9 cellular contexts compared by ENCODE assay signal in genomic region chr11:2399488-2400068, GRCh38. TPM values are rescaled to one million over a fixed set of nuclear protein-coding genes. Genes with fewer than 3 reads are reported as not detected.
DNase-seq lines count a peak whose midpoint lies in the region; ATAC-seq lines count a peak whose summit lies in the region.
"Had no signal": no experiment of that assay in that cellular context is flagged by ENCODE, and none has a peak within 500 bp of the region (broad histone marks: within the 10 kb centered on the region; RNA-seq: fewer than 3 reads in every experiment).

No MANE protein-coding gene starts in this region.

- H3K4me3 ChIP-seq in iPS-18c (ENCODE audit: insufficient read depth, low read depth, low read length) = peak overlapping the region; percentile 83

- POLR2A ChIA-PET in activated naive CD8-positive, alpha-beta T cell treated with anti-CD3 and anti-CD28 coated beads, Interleukin-2, amount 10 ng/mL, durations not matched to agents 7 days and 5 days (lab: Charles Lee) = interaction anchor here (1.0 to 3.3 kb wide), 7 partner anchors 12 to 492 kb away, joined by 3 to 32 read pairs (median 9); partner anchors contain the start of genes C11orf21, CD81 and TSPAN32

- peak overlapping the region; percentile 90 for H3K4me3 Mint-ChIP-seq in activated naive CD8-positive, alpha-beta T cell treated with anti-CD3 and anti-CD28 coated beads, Interleukin-2, amount 10 ng/mL, durations not matched to agents 7 days and 5 days

- H3K4me1 Mint-ChIP-seq in activated naive CD8-positive, alpha-beta T cell treated with anti-CD3 and anti-CD28 coated beads, Interleukin-2, amount 10 ng/mL, durations not matched to agents 7 days and 5 days = peaks cover 3% of the 10 kb centered on the region

- ATAC-seq in HG03520 (IDR thresholded peaks at IDR 0.05; ENCODE audit: unreplicated experiment) = peak; percentile 1
- no peak for ATAC-seq in activated naive CD8-positive, alpha-beta T cell treated with anti-CD3 and anti-CD28 coated beads, Interleukin-2, amount 10 ng/mL, durations not matched to agents 7 days and 5 days (ENCODE audit: low read depth)
- no peak for ATAC-seq in HG02884 (IDR thresholded peaks at IDR 0.05; ENCODE audit: unreplicated experiment)

- no peaks in the 10 kb centered on the region for H3K9me3 Mint-ChIP-seq in activated naive CD8-positive, alpha-beta T cell treated with anti-CD3 and anti-CD28 coated beads, Interleukin-2, amount 10 ng/mL, durations not matched to agents 7 days and 5 days

- peak; percentile 72 for DNase-seq in NCI-H2227 (lab: John Stamatoyannopoulos, UW; ENCODE audit: unreplicated experiment)
- no peak for DNase-seq in NCI-H2227 treated with DMSO at 0.1 percent for 48 hours (lab: John Stamatoyannopoulos, UW)
- no peak for DNase-seq in activated naive CD8-positive, alpha-beta T cell treated with anti-CD3 and anti-CD28 coated beads, Interleukin-2, amount 10 ng/mL, durations not matched to agents 7 days and 5 days
- DNase-seq in stimulated activated CD4-positive, alpha-beta T cell treated with anti-CD3 and anti-CD28 coated beads, Interleukin-4, amount 100 ng/mL, for 1 hour = peak; percentile 34
- DNase-seq in NCI-H2196 (lab: John Stamatoyannopoulos, UW; ENCODE audit: unreplicated experiment) = no peak

- no peaks in the 10 kb centered on the region for H3K9me3 ChIP-seq in iPS-18c (ENCODE audit: control insufficient read depth, insufficient read depth, low read length)

- peaks cover 1% of the 10 kb centered on the region for H3K36me3 Mint-ChIP-seq in activated naive CD8-positive, alpha-beta T cell treated with anti-CD3 and anti-CD28 coated beads, Interleukin-2, amount 10 ng/mL, durations not matched to agents 7 days and 5 days

- H3K27me3 Mint-ChIP-seq in activated naive CD8-positive, alpha-beta T cell treated with anti-CD3 and anti-CD28 coated beads, Interleukin-2, amount 10 ng/mL, durations not matched to agents 7 days and 5 days = no peaks in the 10 kb centered on the region

- peak overlapping the region; percentile 90 for H3K27ac Mint-ChIP-seq in activated naive CD8-positive, alpha-beta T cell treated with anti-CD3 and anti-CD28 coated beads, Interleukin-2, amount 10 ng/mL, durations not matched to agents 7 days and 5 days

RNA-seq across cellular contexts. Expression of gene TSSC4, which starts 1.0 kb away (rescaled TPM):
- 10 to 100 TPM; 46.8 to 48.2 TPM for total RNA-seq in activated naive CD8-positive, alpha-beta T cell treated with anti-CD3 and anti-CD28 coated beads, Interleukin-2, amount 10 ng/mL, durations not matched to agents 7 days and 5 days

RNA-seq across cellular contexts. Expression of gene CD81, which starts 22.5 kb away (rescaled TPM):
- 100 to 1,000 TPM; 149 to 154 TPM for total RNA-seq in activated naive CD8-positive, alpha-beta T cell treated with anti-CD3 and anti-CD28 coated beads, Interleukin-2, amount 10 ng/mL, durations not matched to agents 7 days and 5 days

RNA-seq across cellular contexts. Expression of gene TRPM5, which starts 44.7 kb away (rescaled TPM):
- not detected for total RNA-seq in activated naive CD8-positive, alpha-beta T cell treated with anti-CD3 and anti-CD28 coated beads, Interleukin-2, amount 10 ng/mL, durations not matched to agents 7 days and 5 days
- total RNA-seq: dermis microvascular lymphatic vessel endothelial cell had no signal

RNA-seq across cellular contexts. Expression of gene KCNQ1, which starts 45.2 kb away (rescaled TPM):
- total RNA-seq in activated naive CD8-positive, alpha-beta T cell treated with anti-CD3 and anti-CD28 coated beads, Interleukin-2, amount 10 ng/mL, durations not matched to agents 7 days and 5 days = 10 to 100 TPM; 24.2 to 26.6 TPM

Comparison
In these comparisons a context has a peak if more than half of its experiments do, and no peak if none do; other contexts are left out.
1. DNase-seq: peak in NCI-H2227 (single experiment) and stimulated activated CD4-positive, alpha-beta T cell treated with anti-CD3 and anti-CD28 coated beads, Interleukin-4, amount 100 ng/mL, for 1 hour (single experiment); none in NCI-H2227 treated with DMSO at 0.1 percent for 48 hours (single experiment), activated naive CD8-positive, alpha-beta T cell treated with anti-CD3 and anti-CD28 coated beads, Interleukin-2, amount 10 ng/mL, durations not matched to agents 7 days and 5 days (single experiment) and NCI-H2196 (single experiment).